9 cellular contexts compared by ENCODE assay signal in the genomic region with DNA sequence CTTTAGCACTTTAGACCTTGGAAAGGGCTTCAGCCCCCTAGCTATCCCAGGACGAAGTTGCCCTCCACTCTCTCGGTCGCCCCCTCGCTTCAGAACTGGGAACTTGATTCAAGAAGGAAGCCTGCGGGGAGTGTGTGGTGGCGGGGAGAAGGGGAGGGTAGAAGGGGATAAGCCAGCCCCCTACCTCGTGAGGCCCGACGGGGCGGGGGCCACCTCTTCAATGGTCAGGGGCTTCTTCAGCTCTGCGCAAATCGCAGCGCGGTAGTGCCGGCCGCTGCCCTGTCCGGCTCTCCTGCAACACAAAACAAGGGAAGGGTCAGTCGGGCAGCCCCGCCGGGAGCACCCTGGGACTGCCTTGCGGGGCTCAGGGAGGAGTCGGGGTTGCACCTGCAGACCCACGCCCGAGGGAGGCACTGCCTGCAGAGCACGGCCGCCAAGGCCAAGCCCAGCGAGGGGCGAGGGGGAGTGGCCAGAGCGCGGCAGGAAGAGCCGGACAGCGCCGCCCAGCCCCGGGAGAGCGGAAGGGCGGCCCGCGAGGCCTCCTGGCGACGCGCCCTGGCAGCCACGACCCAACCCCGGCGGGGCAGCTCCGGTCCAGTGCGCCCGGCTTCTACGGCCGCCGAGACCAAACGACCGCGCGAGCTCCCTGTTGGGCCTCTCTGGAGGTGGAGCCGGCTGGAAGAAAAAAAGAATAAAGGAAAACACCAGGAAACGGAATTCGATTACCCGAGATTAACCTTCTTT. TPM values are rescaled to one million over a fixed set of nuclear protein-coding genes. Genes with fewer than 3 reads are reported as not detected.
A peak's percentile ranks its signal among the peaks of the same experiment; 100 is the strongest.
DNase-seq lines count a peak whose midpoint lies in the region; ATAC-seq lines count a peak whose summit lies in the region.
"Had no signal": no experiment of that assay in that cellular context is flagged by ENCODE, and none has a peak within 500 bp of the region (broad histone marks: within the 10 kb centered on the region; RNA-seq: fewer than 3 reads in every experiment).

No MANE protein-coding gene starts in this region.

- POLR2A ChIA-PET in naive thymus-derived CD8-positive, alpha-beta T cell (lab: Charles Lee), result no interaction called here

- H3K4me3 Mint-ChIP-seq in natural killer cell treated with Interleukin-12 subunit alpha and Interleukin-12 subunit beta and Interleukin-15 and Interleukin-18, amount 100 ng/mL, for 72 hours, result no peak overlapping the region
- H3K4me3 Mint-ChIP-seq in naive thymus-derived CD8-positive, alpha-beta T cell, result peak overlapping the region in 1 of 10 donors; percentile 11
- H3K4me3 Mint-ChIP-seq: CD4-positive, CD25-positive, alpha-beta regulatory T cell had no signal

- H3K27ac Mint-ChIP-seq in natural killer cell treated with Interleukin-12 subunit alpha and Interleukin-12 subunit beta and Interleukin-15 and Interleukin-18, amount 100 ng/mL, for 72 hours, result no peak overlapping the region
- no peak overlapping the region for H3K27ac Mint-ChIP-seq in naive thymus-derived CD8-positive, alpha-beta T cell
- H3K27ac Mint-ChIP-seq: CD4-positive, CD25-positive, alpha-beta regulatory T cell had no signal

- H3K9me3 Mint-ChIP-seq in natural killer cell treated with Interleukin-12 subunit alpha and Interleukin-12 subunit beta and Interleukin-15 and Interleukin-18, amount 100 ng/mL, for 72 hours, result peaks cover 9% of the 10 kb centered on the region
- peaks cover 0 to 35% (median 12%) of the 10 kb centered on the region in 9 donors for H3K9me3 Mint-ChIP-seq in naive thymus-derived CD8-positive, alpha-beta T cell

- H3K27me3 Mint-ChIP-seq in natural killer cell treated with Interleukin-12 subunit alpha and Interleukin-12 subunit beta and Interleukin-15 and Interleukin-18, amount 100 ng/mL, for 72 hours, result peaks cover 8 to 9% of the 10 kb centered on the region in 2 donors
- H3K27me3 Mint-ChIP-seq in naive thymus-derived CD8-positive, alpha-beta T cell, result peaks cover 17 to 34% (median 21%) of the 10 kb centered on the region in 5 donors

- peak; percentile 57 to 68 for ATAC-seq in natural killer cell treated with Interleukin-12 subunit alpha and Interleukin-12 subunit beta and Interleukin-15 and Interleukin-18, amount 100 ng/mL, for 72 hours
- ATAC-seq in naive thymus-derived CD8-positive, alpha-beta T cell, result no peak
- ATAC-seq in GM19397 (IDR thresholded peaks at IDR 0.05; ENCODE audit: unreplicated experiment), result no peak

- no peaks in the 10 kb centered on the region for H3K4me1 Mint-ChIP-seq in natural killer cell treated with Interleukin-12 subunit alpha and Interleukin-12 subunit beta and Interleukin-15 and Interleukin-18, amount 100 ng/mL, for 72 hours (ENCODE audit: low read depth in 2 of 2)
- H3K4me1 Mint-ChIP-seq in naive thymus-derived CD8-positive, alpha-beta T cell, result no peaks in the 10 kb centered on the region
- H3K4me1 Mint-ChIP-seq: CD4-positive, CD25-positive, alpha-beta regulatory T cell had no signal

- peaks cover 4% of the 10 kb centered on the region for H3K36me3 Mint-ChIP-seq in natural killer cell treated with Interleukin-12 subunit alpha and Interleukin-12 subunit beta and Interleukin-15 and Interleukin-18, amount 100 ng/mL, for 72 hours
- peaks cover 0 to 21% (median 0%) of the 10 kb centered on the region in 3 donors for H3K36me3 Mint-ChIP-seq in naive thymus-derived CD8-positive, alpha-beta T cell
- H3K36me3 Mint-ChIP-seq: CD4-positive, CD25-positive, alpha-beta regulatory T cell had no signal

- peak; percentile 43 for DNase-seq in NCI-H748 (lab: John Stamatoyannopoulos, UW; ENCODE audit: unreplicated experiment)
- DNase-seq in NCI-H748 treated with DMSO at 0.1 percent for 48 hours (lab: John Stamatoyannopoulos, UW), result no peak
- DNase-seq in SW480 (ENCODE audit: low spot score), result peak; percentile 49
- DNase-seq in germinal center (ENCODE audit: low spot score), result peak; percentile 12
- DNase-seq in natural killer cell treated with Interleukin-12 subunit alpha and Interleukin-12 subunit beta and Interleukin-15 and Interleukin-18, amount 100 ng/mL, for 72 hours (ENCODE audit: low spot score), result no peak
- no peak for DNase-seq in NCI-H187 treated with DMSO at 0.1 percent for 48 hours (lab: John Stamatoyannopoulos, UW)
- DNase-seq in naive thymus-derived CD8-positive, alpha-beta T cell, result no peak
- DNase-seq: CD4-positive, CD25-positive, alpha-beta regulatory T cell had no signal

RNA-seq across cellular contexts. Expression of a gene that starts 56.2 kb away (rescaled TPM):
- total RNA-seq in natural killer cell treated with Interleukin-12 subunit alpha and Interleukin-12 subunit beta and Interleukin-15 and Interleukin-18, amount 100 ng/mL, for 72 hours, result not detected
- not detected for total RNA-seq in naive thymus-derived CD8-positive, alpha-beta T cell
- not detected for polyA plus RNA-seq in naive thymus-derived CD8-positive, alpha-beta T cell
- total RNA-seq: CD4-positive, CD25-positive, alpha-beta regulatory T cell had no signal
- polyA plus RNA-seq: CD4-positive, CD25-positive, alpha-beta regulatory T cell had no signal

Comparison
In these comparisons a context has a peak if more than half of its experiments do, and no peak if none do; other contexts are left out.
1. DNase-seq: peak in NCI-H748 (single experiment), SW480 (single experiment) and germinal center (single experiment); none in NCI-H748 treated with DMSO at 0.1 percent for 48 hours (single experiment), natural killer cell treated with Interleukin-12 subunit alpha and Interleukin-12 subunit beta and Interleukin-15 and Interleukin-18, amount 100 ng/mL, for 72 hours (single experiment), NCI-H187 treated with DMSO at 0.1 percent for 48 hours (single experiment) and naive thymus-derived CD8-positive, alpha-beta T cell (0 of 10).
2. ATAC-seq: peak in natural killer cell treated with Interleukin-12 subunit alpha and Interleukin-12 subunit beta and Interleukin-15 and Interleukin-18, amount 100 ng/mL, for 72 hours (2 of 2); none in naive thymus-derived CD8-positive, alpha-beta T cell (0 of 2) and GM19397 (single experiment).